Comparison of ENCODE assay signal across 18 cellular contexts in genomic region chr4:163404570-163404969, GRCh38.
DNase-seq lines count a peak whose midpoint lies in the region; ATAC-seq lines count a peak whose summit lies in the region.
"Had no signal": no experiment of that assay in that cellular context is flagged by ENCODE, and none has a peak within 500 bp of the region (broad histone marks: within the 10 kb centered on the region; RNA-seq: fewer than 3 reads in every experiment).

No MANE protein-coding gene starts in this region.

- 1 to 4% methylated on average over 5 of the region's 5 CpGs for WGBS in aorta, 2 donors

- intact Hi-C loops in left cardiac atrium (cut with DNase I) (no loop called here), Right ventricle myocardium inferior (cut with DNase I) (no loop called here), aorta (cut with DNase I) (no loop called here)

- in situ Hi-C loops in G401 (cut with HindIII; ENCODE audit: low sequenced_read_pairs), result no loop called here

- H3K36me3 ChIP-seq in aorta (ENCODE audit: control insufficient read depth in 1 of 2, insufficient read depth in 2 of 2, low read length in 1 of 2), result no peaks in the 10 kb centered on the region
- H3K36me3 ChIP-seq: ascending aorta, right lobe of liver, SJCRH30 had no signal

- H3K27ac ChIP-seq in aorta (ENCODE audit: low read depth in 1 of 2, low read length in 2 of 2), result no peak overlapping the region
- H3K27ac ChIP-seq: right lobe of liver, SJCRH30 had no signal

- H3K27me3 ChIP-seq in aorta (ENCODE audit: control insufficient read depth in 1 of 2, insufficient read depth in 2 of 2, low read length in 1 of 2), result no peaks in the 10 kb centered on the region
- H3K27me3 ChIP-seq: ascending aorta, right lobe of liver, SJCRH30 had no signal

- no peaks in the 10 kb centered on the region for H3K9me3 ChIP-seq in aorta (ENCODE audit: control insufficient read depth, low read length)
- H3K9me3 ChIP-seq: ascending aorta, right lobe of liver, SJCRH30 had no signal

- DNase-seq in left cardiac atrium (peak; percentile 21), Right ventricle myocardium inferior (ENCODE audit: missing footprints) (no peak), dermis blood vessel endothelial cell (peak; percentile 25), lung microvascular endothelial cell (ENCODE audit: low read depth in 2 of 2) (peak; percentile 1 to 80), aorta (no peak), cerebellar cortex (ENCODE audit: low spot score) (no peak), G401 (ENCODE audit: low spot score) (no peak)
- DNase-seq: activated CD8-positive, alpha-beta T cell treated with anti-CD3 and anti-CD28 coated beads, Interleukin-2, amount 10 ng/mL, durations not matched to agents 7 days and 5 days; CD8-positive, alpha-beta memory T cell; kidney; naive B cell; NCI-H1417; NCI-H2227 treated with DMSO at 0.1 percent for 48 hours; right lobe of liver; SJCRH30; stimulated activated CD4-positive, alpha-beta T cell treated with anti-CD3 and anti-CD28 coated beads, Interleukin-4, amount 100 ng/mL, for 1 hour had no signal

- ATAC-seq in left cardiac atrium (peak in 1 of 2 donors; percentile 77), Right ventricle myocardium inferior (no peak), aorta (ENCODE audit: low FRiP score) (peak; percentile 60), HG02884 (IDR thresholded peaks at IDR 0.05; ENCODE audit: unreplicated experiment) (no peak)
- ATAC-seq: activated CD8-positive, alpha-beta T cell treated with anti-CD3 and anti-CD28 coated beads, Interleukin-2, amount 10 ng/mL, durations not matched to agents 7 days and 5 days had no signal

- H3K4me1 ChIP-seq in aorta (ENCODE audit: control insufficient read depth in 1 of 2, insufficient read depth in 2 of 2, low read length in 2 of 2), result no peaks in the 10 kb centered on the region
- H3K4me1 ChIP-seq: ascending aorta, right lobe of liver, SJCRH30 had no signal

- peak overlapping the region in 1 of 2 donors; percentile 59 for H3K4me3 ChIP-seq in aorta (ENCODE audit: low read length in 2 of 2)
- H3K4me3 ChIP-seq: right lobe of liver, SJCRH30 had no signal

Comparison
In these comparisons a context has a peak if more than half of its experiments do, and no peak if none do; other contexts are left out.
1. DNase-seq: peak in left cardiac atrium (single experiment), dermis blood vessel endothelial cell (single experiment) and lung microvascular endothelial cell (2 of 2); none in Right ventricle myocardium inferior (single experiment), aorta (0 of 2), cerebellar cortex (single experiment) and G401 (single experiment).